ENCODE assay signal across 15 cellular contexts in genomic region chr5:32108167-32108566, GRCh38.
DNase-seq lines count a peak whose midpoint lies in the region; ATAC-seq and TF ChIP-seq lines count a peak whose summit lies in the region.
"Had no signal": no experiment of that assay in that cellular context is flagged by ENCODE, and none has a peak within 500 bp of the region (broad histone marks: within the 10 kb centered on the region; RNA-seq: fewer than 3 reads in every experiment).

No MANE protein-coding gene starts in this region.

- H3K27ac Mint-ChIP-seq in activated T-cell treated with anti-CD3 and anti-CD28 coated beads, Interleukin-2, amount 50 U/mL, for 24 hours, result peak overlapping the region; percentile 20
- H3K27ac Mint-ChIP-seq in CD8-positive, alpha-beta T cell, result peak overlapping the region; percentile 6
- H3K27ac Mint-ChIP-seq: H9 had no signal

- H3K27me3 Mint-ChIP-seq in activated T-cell treated with anti-CD3 and anti-CD28 coated beads, Interleukin-2, amount 50 U/mL, for 24 hours, result no peaks in the 10 kb centered on the region
- no peaks in the 10 kb centered on the region for H3K27me3 Mint-ChIP-seq in CD8-positive, alpha-beta T cell (ENCODE audit: low read depth)
- H3K27me3 Mint-ChIP-seq: CD4-positive, CD25-positive, alpha-beta regulatory T cell had no signal

- CTCF ChIA-PET in CD8-positive, alpha-beta T cell (lab: Charles Lee), result interaction anchor here (0.8 to 1.1 kb wide), 2 partner anchors 9 to 21 kb away, joined by 3 read pairs; no protein-coding TSS in a partner anchor
- CTCF ChIA-PET in GM10248 (lab: Yijun Ruan, JAX), result interaction anchor here (1.2 to 3.8 kb wide), 6 partner anchors 7 to 124 kb away, joined by 3 to 21 read pairs (median 8); no protein-coding TSS in a partner anchor

- TF ChIP-seq EP300 in esophagus muscularis mucosa (IDR thresholded peaks at IDR 0.05), result no peak

- TF ChIP-seq POLR2A in esophagus muscularis mucosa (IDR thresholded peaks at IDR 0.05; ENCODE audit: low read depth), result no peak

- H3K36me3 Mint-ChIP-seq in activated T-cell treated with anti-CD3 and anti-CD28 coated beads, Interleukin-2, amount 50 U/mL, for 24 hours (ENCODE audit: low read depth), result peaks cover 83% of the 10 kb centered on the region
- H3K36me3 Mint-ChIP-seq in CD8-positive, alpha-beta T cell, result peaks cover 73% of the 10 kb centered on the region

- no peaks in the 10 kb centered on the region for H3K9me3 ChIP-seq in CD8-positive, alpha-beta T cell (ENCODE audit: low read length)
- no peaks in the 10 kb centered on the region for H3K9me3 ChIP-seq in esophagus muscularis mucosa
- H3K9me3 ChIP-seq in subcutaneous abdominal adipose tissue (ENCODE audit: control insufficient read depth in 5 of 5, low read length in 5 of 5), result no peaks in the 10 kb centered on the region
- H3K9me3 ChIP-seq: BLaER1 had no signal

- peaks cover 11% of the 10 kb centered on the region for H3K36me3 ChIP-seq in CD8-positive, alpha-beta T cell (ENCODE audit: insufficient read depth, low read length)
- peaks cover 17 to 93% (median 81%) of the 10 kb centered on the region in 4 donors for H3K36me3 ChIP-seq in esophagus muscularis mucosa
- peaks cover 25 to 81% (median 60%) of the 10 kb centered on the region in 5 donors for H3K36me3 ChIP-seq in subcutaneous abdominal adipose tissue (ENCODE audit: control insufficient read depth in 5 of 5, insufficient read depth in 5 of 5, low read length in 5 of 5)

- POLR2A ChIA-PET in CD8-positive, alpha-beta T cell (lab: Charles Lee), result no interaction called here
- POLR2A ChIA-PET in GM10248 (lab: Yijun Ruan, JAX), result no interaction called here

- DNase-seq in activated T-cell treated with anti-CD3 and anti-CD28 coated beads, Interleukin-2, amount 50 U/mL, for 24 hours, result no peak
- no peak for DNase-seq in activated T-cell treated with anti-CD3 and anti-CD28 coated beads, Interleukin-2, amount 50 U/mL, for 48 hours
- no peak for DNase-seq in CD8-positive, alpha-beta T cell
- DNase-seq in esophagus muscularis mucosa (ENCODE audit: extremely low spot score) (peak; percentile 37), GM10248 (ENCODE audit: extremely low spot score) (no peak)
- DNase-seq: 8988T; AML-193; CD4-positive, CD25-positive, alpha-beta regulatory T cell; DMS79; GOT3; H9; IMR-90 had no signal

- no peak for TF ChIP-seq CTCF in CD8-positive, alpha-beta T cell (IDR thresholded peaks at IDR 0.05)
- TF ChIP-seq CTCF in esophagus muscularis mucosa (IDR thresholded peaks at IDR 0.05) (no peak), GM10248 (IDR thresholded peaks at IDR 0.05; ENCODE audit: control extremely low read depth, extremely low read depth, low read depth, missing control alignments) (no peak)

- no peaks in the 10 kb centered on the region for H3K27me3 ChIP-seq in CD8-positive, alpha-beta T cell (ENCODE audit: insufficient read depth, low read length)
- no peaks in the 10 kb centered on the region for H3K27me3 ChIP-seq in esophagus muscularis mucosa
- no peaks in the 10 kb centered on the region for H3K27me3 ChIP-seq in subcutaneous abdominal adipose tissue (ENCODE audit: control insufficient read depth in 5 of 5, insufficient read depth in 4 of 5, low read length in 5 of 5)
- H3K27me3 ChIP-seq: BLaER1 had no signal

- H3K9ac ChIP-seq in subcutaneous abdominal adipose tissue (ENCODE audit: low read length in 5 of 5), result no peak overlapping the region
- H3K9ac ChIP-seq: BLaER1 had no signal

- intact Hi-C loops in CD8-positive, alpha-beta T cell (cut with DNase I, micrococcal nuclease), result no loop called here
- intact Hi-C loops in esophagus muscularis mucosa (cut with DNase I), result no loop called here

- no peaks in the 10 kb centered on the region for H3K4me1 ChIP-seq in CD8-positive, alpha-beta T cell (ENCODE audit: insufficient read depth, low read length)
- H3K4me1 ChIP-seq in esophagus muscularis mucosa (no peaks in the 10 kb centered on the region), subcutaneous abdominal adipose tissue (ENCODE audit: control insufficient read depth in 5 of 5, insufficient read depth in 5 of 5, low read length in 5 of 5) (peaks cover 0 to 7% (median 0%) of the 10 kb centered on the region in 5 donors)
- H3K4me1 ChIP-seq: BLaER1 had no signal

- H3K4me3 ChIP-seq in CD8-positive, alpha-beta T cell (ENCODE audit: low read depth, low read length), result no peak overlapping the region
- no peak overlapping the region for H3K4me3 ChIP-seq in esophagus muscularis mucosa
- H3K4me3 ChIP-seq in subcutaneous abdominal adipose tissue (ENCODE audit: low read depth in 1 of 5, low read length in 5 of 5), result no peak overlapping the region
- H3K4me3 ChIP-seq: BLaER1 had no signal

- no peak for ATAC-seq in CD8-positive, alpha-beta T cell
- ATAC-seq in GM21515 (IDR thresholded peaks at IDR 0.05; ENCODE audit: unreplicated experiment), result no peak

- no peak overlapping the region for H3K27ac ChIP-seq in CD8-positive, alpha-beta T cell (ENCODE audit: low read depth, low read length)
- no peak overlapping the region for H3K27ac ChIP-seq in esophagus muscularis mucosa (replicated peaks in 1 of 4)
- peak overlapping the region; percentile 79 for H3K27ac ChIP-seq in subcutaneous abdominal adipose tissue (ENCODE audit: low read depth, low read length)
- H3K27ac ChIP-seq: BLaER1 had no signal

- peaks cover 12% of the 10 kb centered on the region for H3K4me1 Mint-ChIP-seq in activated T-cell treated with anti-CD3 and anti-CD28 coated beads, Interleukin-2, amount 50 U/mL, for 24 hours (ENCODE audit: low read depth)
- peaks cover 2% of the 10 kb centered on the region for H3K4me1 Mint-ChIP-seq in CD8-positive, alpha-beta T cell (ENCODE audit: low read depth)
- H3K4me1 Mint-ChIP-seq: H9 had no signal

- no peak overlapping the region for H3K4me3 Mint-ChIP-seq in activated T-cell treated with anti-CD3 and anti-CD28 coated beads, Interleukin-2, amount 50 U/mL, for 24 hours
- H3K4me3 Mint-ChIP-seq in CD8-positive, alpha-beta T cell, result no peak overlapping the region
- H3K4me3 Mint-ChIP-seq: CD4-positive, CD25-positive, alpha-beta regulatory T cell; H9 had no signal

- H3K9me3 Mint-ChIP-seq in activated T-cell treated with anti-CD3 and anti-CD28 coated beads, Interleukin-2, amount 50 U/mL, for 24 hours, result no peaks in the 10 kb centered on the region
- H3K9me3 Mint-ChIP-seq in CD8-positive, alpha-beta T cell, result no peaks in the 10 kb centered on the region

- WGBS in esophagus muscularis mucosa, result 87% methylated on average over 4 of the region's 4 CpGs
